ENCODE assay signal across 13 cellular contexts in the genomic region with DNA sequence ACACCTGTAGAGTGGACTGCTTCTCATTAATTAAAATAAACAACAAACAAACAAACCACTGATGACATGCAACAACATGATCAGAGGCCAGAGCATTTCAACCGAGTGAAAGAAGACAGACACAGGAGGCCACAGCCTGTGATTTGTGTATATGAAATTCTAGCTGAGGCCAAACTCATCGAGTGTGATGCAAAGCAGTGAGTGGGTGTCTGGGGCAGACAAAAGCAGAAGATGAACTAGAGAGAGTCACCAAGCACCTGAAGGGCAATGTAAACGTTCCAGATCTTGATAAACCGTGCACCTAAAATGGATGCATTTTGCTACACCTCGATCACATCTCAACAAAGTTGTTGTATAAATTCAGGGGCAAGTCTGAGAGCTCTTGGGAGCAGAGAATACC.
"Had no signal": no experiment of that assay in that cellular context is flagged by ENCODE, and none has a peak within 500 bp of the region (broad histone marks: within the 10 kb centered on the region; RNA-seq: fewer than 3 reads in every experiment).

No MANE protein-coding gene starts in this region.

- H3K27me3 ChIP-seq: colonic mucosa, heart right ventricle, spleen, testis had no signal

- H3K4me1 ChIP-seq: colonic mucosa, testis had no signal

- H3K27ac ChIP-seq: colonic mucosa, heart right ventricle, spleen, testis had no signal

- H3K4me3 ChIP-seq: colonic mucosa, heart right ventricle, spleen, testis had no signal

- H3K9me3 ChIP-seq: colonic mucosa, heart right ventricle, spleen, testis had no signal

- H3K36me3 ChIP-seq: colonic mucosa, heart right ventricle, spleen had no signal

- DNase-seq: activated CD4-positive, alpha-beta T cell treated with anti-CD3 and anti-CD28 coated beads, Interleukin-2, amount 10 ng/mL, durations not matched to agents 7 days and 5 days; activated CD4-positive, CD25-positive, alpha-beta regulatory T cell; activated CD8-positive, alpha-beta memory T cell treated with anti-CD3 and anti-CD28 coated beads for 24 hours; activated naive CD4-positive, alpha-beta T cell treated with anti-CD3 and anti-CD28 coated beads for 36 hours; caudate nucleus; colonic mucosa; heart right ventricle; mesenchymal stem cell; spleen; stimulated activated CD4-positive, alpha-beta T cell treated with anti-CD3 and anti-CD28 coated beads, Interleukin-1b, Interleukin-23, amount 100 ng/mL, for 48 hours; testis had no signal

- ATAC-seq: heart right ventricle, left lobe of liver, sciatic nerve had no signal
